1 cellular context compared by ENCODE assay signal in genomic region chr2:171837736-171838135, GRCh38.
TF ChIP-seq lines count a peak whose summit lies in the region.

No MANE protein-coding gene starts in this region.

TF ChIP-seq in HepG2, 621 proteins besides CTCF, POLR2A, EP300 and RAD21 (continued from another document):
- TF ChIP-seq ZNF749 (CRISPR knock-in tag; IDR thresholded peaks at IDR 0.05; ENCODE audit: borderline replicate concordance) (no peak), SP2 (CRISPR knock-in tag; IDR thresholded peaks at IDR 0.05) (no peak), GATAD2A (CRISPR knock-in tag; IDR thresholded peaks at IDR 0.05) (peak; percentile 50; the same call in 1 of the 2 replicates), HOXA9 (CRISPR knock-in tag; IDR thresholded peaks at IDR 0.05; ENCODE audit: borderline replicate concordance) (no peak), ATM (IDR thresholded peaks at IDR 0.05; ENCODE audit: borderline replicate concordance) (no peak), MIER2 (CRISPR knock-in tag; IDR thresholded peaks at IDR 0.05) (no peak), ZNF446 (CRISPR knock-in tag; IDR thresholded peaks at IDR 0.05) (no peak), NR2F6 (IDR thresholded peaks at IDR 0.05) (no peak), NR2F6 (CRISPR knock-in tag; IDR thresholded peaks at IDR 0.05) (peak; percentile 29; the same call in 1 of the 2 replicates), ADNP (CRISPR knock-in tag; IDR thresholded peaks at IDR 0.05) (no peak), ZNF619 (CRISPR knock-in tag; IDR thresholded peaks at IDR 0.05) (no peak), ELF4 (CRISPR knock-in tag; IDR thresholded peaks at IDR 0.05; ENCODE audit: borderline replicate concordance) (no peak), HMG20A (CRISPR knock-in tag; IDR thresholded peaks at IDR 0.05; ENCODE audit: borderline replicate concordance) (0 out of 2 replicates have a peak, but pooled peaks have one; percentile 20), ZNF484 (CRISPR knock-in tag; IDR thresholded peaks at IDR 0.05; ENCODE audit: borderline replicate concordance, low read depth) (no peak), MAFF (IDR thresholded peaks at IDR 0.05; ENCODE audit: low read depth, low read length) (no peak), SAP130 (CRISPR knock-in tag; IDR thresholded peaks at IDR 0.05; ENCODE audit: low read depth) (no peak), MXD3 (CRISPR knock-in tag; IDR thresholded peaks at IDR 0.05) (no peak), HNF4A (CRISPR knock-in tag; IDR thresholded peaks at IDR 0.05) (peak; percentile 70), TCF7 (IDR thresholded peaks at IDR 0.05; ENCODE audit: low read depth) (no peak), RARA (CRISPR knock-in tag; IDR thresholded peaks at IDR 0.05) (peak; percentile 53; the same call in 1 of the 2 replicates), ZSCAN20 (CRISPR knock-in tag; IDR thresholded peaks at IDR 0.05; ENCODE audit: borderline replicate concordance) (no peak), ZNF737 (CRISPR knock-in tag; IDR thresholded peaks at IDR 0.05; ENCODE audit: borderline replicate concordance) (no peak), ZBTB8A (CRISPR knock-in tag; IDR thresholded peaks at IDR 0.05; ENCODE audit: borderline replicate concordance, low read depth) (no peak), KLF12 (CRISPR knock-in tag; IDR thresholded peaks at IDR 0.05; ENCODE audit: borderline replicate concordance) (no peak), HDAC6 (IDR thresholded peaks at IDR 0.05; ENCODE audit: low read depth, low read length) (no peak), RBM39 (IDR thresholded peaks at IDR 0.05; ENCODE audit: low read depth, low read length, poor library complexity, severe bottlenecking) (no peak), SOX13 (IDR thresholded peaks at IDR 0.05) (no peak), SOX13 (CRISPR knock-in tag; conservative IDR thresholded peaks at IDR 0.05 in 1 of 2, IDR thresholded peaks at IDR 0.05 in 1 of 2) (peak in 1 of 2 experiments; percentile 8; a peak in 1 of 4 replicates), ZNF343 (CRISPR knock-in tag; IDR thresholded peaks at IDR 0.05) (no peak), ZNF557 (CRISPR knock-in tag; IDR thresholded peaks at IDR 0.05) (no peak), EEA1 (CRISPR knock-in tag; IDR thresholded peaks at IDR 0.05; ENCODE audit: borderline replicate concordance) (no peak), CEBPB (IDR thresholded peaks at IDR 0.05; ENCODE audit: borderline replicate concordance, low read depth, low read length) (peak; percentile 75), CHD4 (IDR thresholded peaks at IDR 0.05; ENCODE audit: borderline replicate concordance, low read length) (no peak), KAT2B (IDR thresholded peaks at IDR 0.05; ENCODE audit: borderline replicate concordance, low read depth, low read length) (no peak), PBX2 (CRISPR knock-in tag; IDR thresholded peaks at IDR 0.05) (no peak), ZNF678 (CRISPR knock-in tag; IDR thresholded peaks at IDR 0.05) (no peak), ZNF317 (CRISPR knock-in tag; IDR thresholded peaks at IDR 0.05) (0 out of 2 replicates have a peak, but pooled peaks have one; percentile 31), ONECUT2 (CRISPR knock-in tag; IDR thresholded peaks at IDR 0.05) (no peak), HNF1B (CRISPR knock-in tag; IDR thresholded peaks at IDR 0.05) (no peak)
- TF ChIP-seq, protein P1, sequence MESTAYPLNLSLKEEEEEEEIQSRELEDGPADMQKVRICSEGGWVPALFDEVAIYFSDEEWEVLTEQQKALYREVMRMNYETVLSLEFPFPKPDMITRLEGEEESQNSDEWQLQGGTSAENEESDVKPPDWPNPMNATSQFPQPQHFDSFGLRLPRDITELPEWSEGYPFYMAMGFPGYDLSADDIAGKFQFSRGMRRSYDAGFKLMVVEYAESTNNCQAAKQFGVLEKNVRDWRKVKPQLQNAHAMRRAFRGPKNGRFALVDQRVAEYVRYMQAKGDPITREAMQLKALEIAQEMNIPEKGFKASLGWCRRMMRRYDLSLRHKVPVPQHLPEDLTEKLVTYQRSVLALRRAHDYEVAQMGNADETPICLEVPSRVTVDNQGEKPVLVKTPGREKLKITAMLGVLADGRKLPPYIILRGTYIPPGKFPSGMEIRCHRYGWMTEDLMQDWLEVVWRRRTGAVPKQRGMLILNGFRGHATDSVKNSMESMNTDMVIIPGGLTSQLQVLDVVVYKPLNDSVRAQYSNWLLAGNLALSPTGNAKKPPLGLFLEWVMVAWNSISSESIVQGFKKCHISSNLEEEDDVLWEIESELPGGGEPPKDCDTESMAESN (CRISPR knock-in tag; conservative IDR thresholded peaks at IDR 0.05), result no peak
- TF ChIP-seq, protein P2, sequence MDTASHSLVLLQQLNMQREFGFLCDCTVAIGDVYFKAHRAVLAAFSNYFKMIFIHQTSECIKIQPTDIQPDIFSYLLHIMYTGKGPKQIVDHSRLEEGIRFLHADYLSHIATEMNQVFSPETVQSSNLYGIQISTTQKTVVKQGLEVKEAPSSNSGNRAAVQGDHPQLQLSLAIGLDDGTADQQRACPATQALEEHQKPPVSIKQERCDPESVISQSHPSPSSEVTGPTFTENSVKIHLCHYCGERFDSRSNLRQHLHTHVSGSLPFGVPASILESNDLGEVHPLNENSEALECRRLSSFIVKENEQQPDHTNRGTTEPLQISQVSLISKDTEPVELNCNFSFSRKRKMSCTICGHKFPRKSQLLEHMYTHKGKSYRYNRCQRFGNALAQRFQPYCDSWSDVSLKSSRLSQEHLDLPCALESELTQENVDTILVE (CRISPR knock-in tag; IDR thresholded peaks at IDR 0.05), result no peak
- TF ChIP-seq, protein P3, sequence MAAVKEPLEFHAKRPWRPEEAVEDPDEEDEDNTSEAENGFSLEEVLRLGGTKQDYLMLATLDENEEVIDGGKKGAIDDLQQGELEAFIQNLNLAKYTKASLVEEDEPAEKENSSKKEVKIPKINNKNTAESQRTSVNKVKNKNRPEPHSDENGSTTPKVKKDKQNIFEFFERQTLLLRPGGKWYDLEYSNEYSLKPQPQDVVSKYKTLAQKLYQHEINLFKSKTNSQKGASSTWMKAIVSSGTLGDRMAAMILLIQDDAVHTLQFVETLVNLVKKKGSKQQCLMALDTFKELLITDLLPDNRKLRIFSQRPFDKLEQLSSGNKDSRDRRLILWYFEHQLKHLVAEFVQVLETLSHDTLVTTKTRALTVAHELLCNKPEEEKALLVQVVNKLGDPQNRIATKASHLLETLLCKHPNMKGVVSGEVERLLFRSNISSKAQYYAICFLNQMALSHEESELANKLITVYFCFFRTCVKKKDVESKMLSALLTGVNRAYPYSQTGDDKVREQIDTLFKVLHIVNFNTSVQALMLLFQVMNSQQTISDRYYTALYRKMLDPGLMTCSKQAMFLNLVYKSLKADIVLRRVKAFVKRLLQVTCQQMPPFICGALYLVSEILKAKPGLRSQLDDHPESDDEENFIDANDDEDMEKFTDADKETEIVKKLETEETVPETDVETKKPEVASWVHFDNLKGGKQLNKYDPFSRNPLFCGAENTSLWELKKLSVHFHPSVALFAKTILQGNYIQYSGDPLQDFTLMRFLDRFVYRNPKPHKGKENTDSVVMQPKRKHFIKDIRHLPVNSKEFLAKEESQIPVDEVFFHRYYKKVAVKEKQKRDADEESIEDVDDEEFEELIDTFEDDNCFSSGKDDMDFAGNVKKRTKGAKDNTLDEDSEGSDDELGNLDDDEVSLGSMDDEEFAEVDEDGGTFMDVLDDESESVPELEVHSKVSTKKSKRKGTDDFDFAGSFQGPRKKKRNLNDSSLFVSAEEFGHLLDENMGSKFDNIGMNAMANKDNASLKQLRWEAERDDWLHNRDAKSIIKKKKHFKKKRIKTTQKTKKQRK (IDR thresholded peaks at IDR 0.05; ENCODE audit: low read length), result no peak
- TF ChIP-seq, protein P4, sequence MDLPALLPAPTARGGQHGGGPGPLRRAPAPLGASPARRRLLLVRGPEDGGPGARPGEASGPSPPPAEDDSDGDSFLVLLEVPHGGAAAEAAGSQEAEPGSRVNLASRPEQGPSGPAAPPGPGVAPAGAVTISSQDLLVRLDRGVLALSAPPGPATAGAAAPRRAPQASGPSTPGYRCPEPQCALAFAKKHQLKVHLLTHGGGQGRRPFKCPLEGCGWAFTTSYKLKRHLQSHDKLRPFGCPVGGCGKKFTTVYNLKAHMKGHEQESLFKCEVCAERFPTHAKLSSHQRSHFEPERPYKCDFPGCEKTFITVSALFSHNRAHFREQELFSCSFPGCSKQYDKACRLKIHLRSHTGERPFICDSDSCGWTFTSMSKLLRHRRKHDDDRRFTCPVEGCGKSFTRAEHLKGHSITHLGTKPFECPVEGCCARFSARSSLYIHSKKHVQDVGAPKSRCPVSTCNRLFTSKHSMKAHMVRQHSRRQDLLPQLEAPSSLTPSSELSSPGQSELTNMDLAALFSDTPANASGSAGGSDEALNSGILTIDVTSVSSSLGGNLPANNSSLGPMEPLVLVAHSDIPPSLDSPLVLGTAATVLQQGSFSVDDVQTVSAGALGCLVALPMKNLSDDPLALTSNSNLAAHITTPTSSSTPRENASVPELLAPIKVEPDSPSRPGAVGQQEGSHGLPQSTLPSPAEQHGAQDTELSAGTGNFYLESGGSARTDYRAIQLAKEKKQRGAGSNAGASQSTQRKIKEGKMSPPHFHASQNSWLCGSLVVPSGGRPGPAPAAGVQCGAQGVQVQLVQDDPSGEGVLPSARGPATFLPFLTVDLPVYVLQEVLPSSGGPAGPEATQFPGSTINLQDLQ (CRISPR knock-in tag; IDR thresholded peaks at IDR 0.05), result no peak
- TF ChIP-seq, protein P5, sequence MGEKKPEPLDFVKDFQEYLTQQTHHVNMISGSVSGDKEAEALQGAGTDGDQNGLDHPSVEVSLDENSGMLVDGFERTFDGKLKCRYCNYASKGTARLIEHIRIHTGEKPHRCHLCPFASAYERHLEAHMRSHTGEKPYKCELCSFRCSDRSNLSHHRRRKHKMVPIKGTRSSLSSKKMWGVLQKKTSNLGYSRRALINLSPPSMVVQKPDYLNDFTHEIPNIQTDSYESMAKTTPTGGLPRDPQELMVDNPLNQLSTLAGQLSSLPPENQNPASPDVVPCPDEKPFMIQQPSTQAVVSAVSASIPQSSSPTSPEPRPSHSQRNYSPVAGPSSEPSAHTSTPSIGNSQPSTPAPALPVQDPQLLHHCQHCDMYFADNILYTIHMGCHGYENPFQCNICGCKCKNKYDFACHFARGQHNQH (CRISPR knock-in tag; IDR thresholded peaks at IDR 0.05), result no peak
